ENCODE assay signal across 21 cellular contexts in genomic region chr4:152224872-152225420, GRCh38.
DNase-seq lines count a peak whose midpoint lies in the region; ATAC-seq, FAIRE-seq and TF ChIP-seq lines count a peak whose summit lies in the region.
"Had no signal": no experiment of that assay in that cellular context is flagged by ENCODE, and none has a peak within 500 bp of the region (broad histone marks: within the 10 kb centered on the region; RNA-seq: fewer than 3 reads in every experiment).

No MANE protein-coding gene starts in this region.

- H3K9me1 ChIP-seq in endothelial cell of umbilical vein (replicated peaks; ENCODE audit: control insufficient read depth, extremely low read depth, insufficient read depth, low read length): no peaks in the 10 kb centered on the region

- H3K4me2 ChIP-seq in Loucy (ENCODE audit: low read depth, low read length, poor library complexity, severe bottlenecking) (no peak overlapping the region), endothelial cell of umbilical vein (ENCODE audit: insufficient read depth, low read length) (no peak overlapping the region)

- POLR2A ChIA-PET in CD8-positive, alpha-beta T cell (lab: Charles Lee): no interaction called here
- POLR2A ChIA-PET in endothelial cell of umbilical vein (lab: Charles Lee): no interaction called here

- no peak for TF ChIP-seq POLR2A in endothelial cell of umbilical vein (IDR thresholded peaks at IDR 0.05; ENCODE audit: low read depth, low read length)

- dilution Hi-C loops in endothelial cell of umbilical vein (cut with MboI; ENCODE audit: extremely low pct_ligation_motif_present, low sequenced_read_pairs): no loop called here

- H3K27ac ChIP-seq in CD8-positive, alpha-beta T cell (ENCODE audit: low read depth, low read length): no peak overlapping the region
- H3K27ac ChIP-seq in endothelial cell of umbilical vein (ENCODE audit: insufficient read depth, low read depth, low read length): no peak overlapping the region
- H3K27ac ChIP-seq: GM23248 had no signal

- H3K4me1 ChIP-seq in CD8-positive, alpha-beta T cell (ENCODE audit: insufficient read depth, low read length): no peaks in the 10 kb centered on the region
- peaks cover 4% of the 10 kb centered on the region for H3K4me1 ChIP-seq in Loucy (ENCODE audit: insufficient read depth, low read length, poor library complexity, severe bottlenecking)
- H3K4me1 ChIP-seq in endothelial cell of umbilical vein (ENCODE audit: control insufficient read depth, extremely low read depth, insufficient read depth, low read length): no peaks in the 10 kb centered on the region
- H3K4me1 ChIP-seq: HAP-1 had no signal

- no peak for DNase-seq in CD8-positive, alpha-beta T cell
- DNase-seq in endothelial cell of umbilical vein (ENCODE audit: low read depth, low spot score) (no peak), neural crest cell (ENCODE audit: low read depth, low spot score) (no peak), KG1 (lab: John Stamatoyannopoulos, UW) (no peak), AG08396 (ENCODE audit: low spot score) (no peak)
- DNase-seq: CD8-positive, alpha-beta memory T cell; DMS53; EL; GF-D8; GM23248; KBM-7; NCI-H1105 treated with DMSO at 0.1 percent for 48 hours; NCI-H2029 treated with DMSO at 0.1 percent for 48 hours; NCI-H2171; NCI-H345; NCI-H524; NCI-H774; NK-92 treated with Interleukin-12 subunit alpha and Interleukin-12 subunit beta, amount 100 ng/mL, for 24 hours had no signal

- H3K79me2 ChIP-seq in Loucy (ENCODE audit: insufficient read depth, low read length): no peaks in the 10 kb centered on the region
- no peaks in the 10 kb centered on the region for H3K79me2 ChIP-seq in endothelial cell of umbilical vein (ENCODE audit: control insufficient read depth, insufficient read depth, low read length)

- FAIRE-seq in endothelial cell of umbilical vein (lab: Jason Lieb, UNC): no peak

- TF ChIP-seq CTCF in CD8-positive, alpha-beta T cell (IDR thresholded peaks at IDR 0.05): no peak
- TF ChIP-seq CTCF in Loucy (conservative IDR thresholded peaks at IDR 0.05; ENCODE audit: low read length) (no peak), endothelial cell of umbilical vein (IDR thresholded peaks at IDR 0.05; ENCODE audit: extremely low read depth in 1 of 2, insufficient read depth in 1 of 2, low read depth in 1 of 2, low read length in 2 of 2) (no peak), neural crest cell (conservative IDR thresholded peaks at IDR 0.05) (no peak)

- H3K4me3 Mint-ChIP-seq in CD8-positive, alpha-beta T cell: no peak overlapping the region
- H3K4me3 Mint-ChIP-seq in neural crest cell: no peak overlapping the region
- H3K4me3 Mint-ChIP-seq: CD8-positive, alpha-beta memory T cell had no signal

- no peaks in the 10 kb centered on the region for H3F3A ChIP-seq in Loucy (ENCODE audit: low read depth)

- H3K4me3 ChIP-seq in CD8-positive, alpha-beta T cell (ENCODE audit: low read depth, low read length): no peak overlapping the region
- H3K4me3 ChIP-seq in Loucy (ENCODE audit: low read length, poor library complexity, severe bottlenecking) (no peak overlapping the region), endothelial cell of umbilical vein (replicated peaks in 1 of 3; ENCODE audit: insufficient read depth in 1 of 3, low read depth in 1 of 3, low read length in 3 of 3) (no peak overlapping the region)
- H3K4me3 ChIP-seq: GM23248, HAP-1 had no signal

- BruUV-seq in endothelial cell of umbilical vein (replicated peaks; lab: Mats Ljungman, UMichigan): no TSS peak

- no peaks in the 10 kb centered on the region for H3K36me3 ChIP-seq in CD8-positive, alpha-beta T cell (ENCODE audit: insufficient read depth, low read length)
- H3K36me3 ChIP-seq in Loucy (ENCODE audit: insufficient read depth, low read length) (no peaks in the 10 kb centered on the region), endothelial cell of umbilical vein (ENCODE audit: control insufficient read depth in 2 of 2, extremely low read depth in 1 of 2, insufficient read depth in 2 of 2, low read length in 2 of 2) (no peaks in the 10 kb centered on the region)
- H3K36me3 ChIP-seq: HAP-1 had no signal

- H4K20me1 ChIP-seq in Loucy (ENCODE audit: insufficient read depth, low read length, poor library complexity, severe bottlenecking) (no peaks in the 10 kb centered on the region), endothelial cell of umbilical vein (replicated peaks; ENCODE audit: control insufficient read depth, extremely low read depth, insufficient read depth, low read length) (no peaks in the 10 kb centered on the region)

- no peak for ATAC-seq in CD8-positive, alpha-beta T cell
- no peak for ATAC-seq in activated CD4-positive, CD25-positive, alpha-beta regulatory T cell treated with anti-CD3 and anti-CD28 coated beads, Interleukin-2, amount 50 U/mL, for 24 hours

- H3K27ac Mint-ChIP-seq in CD8-positive, alpha-beta T cell: peak overlapping the region; percentile 60
- H3K27ac Mint-ChIP-seq in neural crest cell (ENCODE audit: unreplicated experiment): peak overlapping the region; percentile 57

- H3K36me3 Mint-ChIP-seq in CD8-positive, alpha-beta T cell: no peaks in the 10 kb centered on the region
- H3K36me3 Mint-ChIP-seq in neural crest cell (ENCODE audit: low read depth): no peaks in the 10 kb centered on the region

- H3K9me3 Mint-ChIP-seq in CD8-positive, alpha-beta T cell: peaks cover 2% of the 10 kb centered on the region
- H3K9me3 Mint-ChIP-seq in neural crest cell: no peaks in the 10 kb centered on the region
- H3K9me3 Mint-ChIP-seq: CD8-positive, alpha-beta memory T cell had no signal

- intact Hi-C loops in CD8-positive, alpha-beta T cell (cut with DNase I, micrococcal nuclease): no loop called here
- intact Hi-C loops in endothelial cell of umbilical vein (cut with micrococcal nuclease): no loop called here

- H3K9me2 ChIP-seq in Loucy (replicated peaks; ENCODE audit: low read depth, low read length): no peaks in the 10 kb centered on the region

- CTCF ChIA-PET in CD8-positive, alpha-beta T cell (lab: Charles Lee): no interaction called here
- CTCF ChIA-PET in endothelial cell of umbilical vein (lab: Charles Lee): no interaction called here

- H3K27me3 Mint-ChIP-seq in CD8-positive, alpha-beta T cell (ENCODE audit: low read depth): no peaks in the 10 kb centered on the region
- H3K27me3 Mint-ChIP-seq in neural crest cell (ENCODE audit: low read depth): no peaks in the 10 kb centered on the region

- no peak overlapping the region for H3K9ac ChIP-seq in Loucy (ENCODE audit: low read depth, low read length, poor library complexity, severe bottlenecking)
- no peak overlapping the region for H3K9ac ChIP-seq in endothelial cell of umbilical vein (replicated peaks; ENCODE audit: extremely low read depth, insufficient read depth, low read length)
- H3K9ac ChIP-seq: GM23248 had no signal

- no peaks in the 10 kb centered on the region for H3K9me3 ChIP-seq in CD8-positive, alpha-beta T cell (ENCODE audit: low read length)
- no peaks in the 10 kb centered on the region for H3K9me3 ChIP-seq in Loucy (ENCODE audit: insufficient read depth, low read depth, low read length)
- no peaks in the 10 kb centered on the region for H3K9me3 ChIP-seq in endothelial cell of umbilical vein (replicated peaks; ENCODE audit: control insufficient read depth, insufficient read depth, low read length)

- no peaks in the 10 kb centered on the region for H3K27me3 ChIP-seq in CD8-positive, alpha-beta T cell (ENCODE audit: insufficient read depth, low read length)
- H3K27me3 ChIP-seq in Loucy (ENCODE audit: insufficient read depth, low read length, poor library complexity, severe bottlenecking): no peaks in the 10 kb centered on the region
- no peaks in the 10 kb centered on the region for H3K27me3 ChIP-seq in endothelial cell of umbilical vein (ENCODE audit: control insufficient read depth in 2 of 2, insufficient read depth in 2 of 2, low read length in 2 of 2)

- peaks cover 10% of the 10 kb centered on the region for H3K4me1 Mint-ChIP-seq in CD8-positive, alpha-beta T cell (ENCODE audit: low read depth)
- H3K4me1 Mint-ChIP-seq in neural crest cell: peaks cover 5% of the 10 kb centered on the region
- H3K4me1 Mint-ChIP-seq: CD8-positive, alpha-beta memory T cell had no signal

- peak overlapping the region; percentile 47 for H2AFZ ChIP-seq in Loucy (ENCODE audit: low read length)
- H2AFZ ChIP-seq in endothelial cell of umbilical vein (ENCODE audit: low read depth, low read length): peak overlapping the region; percentile 65
- H2AFZ ChIP-seq: GM23248 had no signal

TF ChIP-seq in endothelial cell of umbilical vein, 7 proteins besides CTCF, POLR2A, EP300 and RAD21:
- TF ChIP-seq MYC (IDR thresholded peaks at IDR 0.05; ENCODE audit: low read depth, low read length) (no peak), GATA2 (IDR thresholded peaks at IDR 0.05; ENCODE audit: insufficient read depth, insufficient read length, low read depth, low read length) (no peak)
